21 cellular contexts compared by ENCODE assay signal in the genomic region with DNA sequence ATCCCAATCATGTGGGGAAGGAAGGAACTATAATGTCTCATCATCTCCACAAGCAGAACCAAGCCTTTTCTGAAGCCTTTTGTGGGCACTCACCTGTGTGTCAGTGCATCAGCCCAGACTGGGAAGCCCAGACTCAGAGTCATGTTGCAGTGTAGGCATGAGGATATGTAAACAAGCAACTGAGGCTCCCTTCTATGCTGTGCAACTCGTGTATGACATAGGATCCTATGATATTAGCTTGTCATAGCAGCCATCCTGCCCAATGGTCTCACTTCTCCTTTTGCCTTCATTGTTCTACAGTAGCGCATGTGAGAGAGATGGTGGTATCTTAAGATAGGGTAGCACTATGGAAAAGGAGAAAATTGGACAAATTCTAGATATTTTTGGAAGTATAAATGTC.
DNase-seq lines count a peak whose midpoint lies in the region; ATAC-seq and TF ChIP-seq lines count a peak whose summit lies in the region.
"Had no signal": no experiment of that assay in that cellular context is flagged by ENCODE, and none has a peak within 500 bp of the region (broad histone marks: within the 10 kb centered on the region; RNA-seq: fewer than 3 reads in every experiment).

No MANE protein-coding gene starts in this region.

- H3K27ac Mint-ChIP-seq in naive B cell, result no peak overlapping the region
- H3K27ac Mint-ChIP-seq: activated CD4-positive, alpha-beta memory T cell treated with anti-CD3 and anti-CD28 coated beads, Interleukin-2, amount 10 ng/mL, durations not matched to agents 7 days and 5 days; stimulated activated naive CD8-positive, alpha-beta T cell treated with anti-CD3 and anti-CD28 coated beads, Interleukin-15, amount 100 ng/mL, for 72 hours; WTC11 had no signal

- H3K27me3 Mint-ChIP-seq in naive B cell, result peaks cover 40 to 45% (median 41%) of the 10 kb centered on the region in 3 donors

- CTCF ChIA-PET in GM10248 (lab: Yijun Ruan, JAX), result interaction anchor here (0.8 to 1.5 kb wide), 4 partner anchors 14 to 60 kb away, joined by 3 to 7 read pairs (median 3); no protein-coding TSS in a partner anchor

- H3K4me1 Mint-ChIP-seq in naive B cell, result no peaks in the 10 kb centered on the region
- H3K4me1 Mint-ChIP-seq: activated CD4-positive, alpha-beta memory T cell treated with anti-CD3 and anti-CD28 coated beads, Interleukin-2, amount 10 ng/mL, durations not matched to agents 7 days and 5 days; stimulated activated naive CD8-positive, alpha-beta T cell treated with anti-CD3 and anti-CD28 coated beads, Interleukin-15, amount 100 ng/mL, for 72 hours; WTC11 had no signal

- H3K9me3 Mint-ChIP-seq in naive B cell, result peaks cover 0 to 8% (median 4%) of the 10 kb centered on the region in 7 donors
- H3K9me3 Mint-ChIP-seq: activated CD4-positive, alpha-beta memory T cell treated with anti-CD3 and anti-CD28 coated beads, Interleukin-2, amount 10 ng/mL, durations not matched to agents 7 days and 5 days; stimulated activated naive CD8-positive, alpha-beta T cell treated with anti-CD3 and anti-CD28 coated beads, Interleukin-15, amount 100 ng/mL, for 72 hours had no signal

- ATAC-seq in GM18511 (IDR thresholded peaks at IDR 0.05; ENCODE audit: unreplicated experiment) (peak; percentile 74), HG02610 (IDR thresholded peaks at IDR 0.05; ENCODE audit: unreplicated experiment) (peak; percentile 58), HG03442 (IDR thresholded peaks at IDR 0.05; ENCODE audit: unreplicated experiment) (peak; percentile 73), naive B cell (ENCODE audit: low read depth in 2 of 2) (peak; percentile 52 to 78)
- ATAC-seq: SK-N-SH treated with all-trans-retinoic acid at 6 μM for 48 hours; stimulated activated naive CD8-positive, alpha-beta T cell treated with anti-CD3 and anti-CD28 coated beads, Interleukin-15, amount 100 ng/mL, for 72 hours; WTC11 had no signal

- POLR2A ChIA-PET in GM10248 (lab: Yijun Ruan, JAX), result no interaction called here

- no peak for DNase-seq in naive B cell
- DNase-seq in GM10248 (ENCODE audit: extremely low spot score), result no peak
- no peak for DNase-seq in midbrain (lab: John Stamatoyannopoulos, UW)
- DNase-seq in NCI-H2107 treated with DMSO at 0.1 percent for 48 hours (lab: John Stamatoyannopoulos, UW; ENCODE audit: unreplicated experiment), result no peak
- no peak for DNase-seq in kidney glomerular epithelial cell (lab: John Stamatoyannopoulos, UW)
- DNase-seq: activated CD4-positive, alpha-beta memory T cell treated with anti-CD3 and anti-CD28 coated beads, Interleukin-2, amount 10 ng/mL, durations not matched to agents 7 days and 5 days; activated T-cell treated with anti-CD3 and anti-CD28 coated beads for 4 hours; adrenal gland; colonic mucosa; NCI-H1436; NCI-H2107; NCI-H510A; occipital lobe; stimulated activated CD4-positive, alpha-beta T cell treated with anti-CD3 and anti-CD28 coated beads, Interleukin-4, amount 100 ng/mL, for 1 hour; stimulated activated naive CD8-positive, alpha-beta T cell treated with anti-CD3 and anti-CD28 coated beads, Interleukin-15, amount 100 ng/mL, for 72 hours; tibial artery had no signal

- H3K4me3 Mint-ChIP-seq in naive B cell, result no peak overlapping the region
- H3K4me3 Mint-ChIP-seq: activated CD4-positive, alpha-beta memory T cell treated with anti-CD3 and anti-CD28 coated beads, Interleukin-2, amount 10 ng/mL, durations not matched to agents 7 days and 5 days; stimulated activated naive CD8-positive, alpha-beta T cell treated with anti-CD3 and anti-CD28 coated beads, Interleukin-15, amount 100 ng/mL, for 72 hours; WTC11 had no signal

- no peak for TF ChIP-seq CTCF in GM10248 (IDR thresholded peaks at IDR 0.05; ENCODE audit: control extremely low read depth, extremely low read depth, low read depth, missing control alignments)

- peaks cover 0 to 2% of the 10 kb centered on the region in 2 donors for H3K36me3 Mint-ChIP-seq in naive B cell
- H3K36me3 Mint-ChIP-seq: WTC11 had no signal
